29 cellular contexts compared by ENCODE assay signal in the genomic region with DNA sequence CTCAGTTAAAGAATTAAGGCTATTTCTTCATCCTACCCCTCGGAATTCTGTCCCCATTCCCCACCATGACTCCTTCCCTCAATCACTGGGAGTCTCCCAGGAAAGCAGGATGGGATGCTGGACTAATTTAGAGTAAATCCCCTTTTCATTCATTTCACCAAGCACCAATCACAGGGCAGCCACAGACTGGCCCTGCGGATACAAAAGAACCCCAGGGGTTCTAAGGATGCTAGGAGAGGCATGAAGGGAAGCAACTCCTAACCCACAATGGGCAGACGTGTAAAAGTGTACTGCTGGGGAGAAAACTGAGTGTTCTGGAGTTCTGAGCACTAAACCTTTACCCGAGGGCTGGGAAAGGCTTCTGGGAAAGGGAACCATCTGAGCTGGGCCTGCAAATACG.
"Had no signal": no experiment of that assay in that cellular context is flagged by ENCODE, and none has a peak within 500 bp of the region (broad histone marks: within the 10 kb centered on the region; RNA-seq: fewer than 3 reads in every experiment).

No MANE protein-coding gene starts in this region.

- H3K27ac ChIP-seq: breast epithelium, epithelial cell of prostate, esophagus squamous epithelium, sigmoid colon, thoracic aorta, uterus had no signal

- H3K27me3 ChIP-seq: breast epithelium, esophagus squamous epithelium, sigmoid colon, uterus had no signal

- H3K9me3 Mint-ChIP-seq: activated B cell treated with CpG ODN at 0.5 μM for 24 hours; activated CD8-positive, alpha-beta T cell treated with anti-CD3 and anti-CD28 coated beads for 36 hours; activated T-cell treated with anti-CD3 and anti-CD28 coated beads, Interleukin-2, amount 50 U/mL, for 4 hours; activated T-helper 17 cell treated with anti-CD3 and anti-CD28 coated beads, Interleukin-2, amount 50 U/mL, for 72 hours; central memory CD8-positive, alpha-beta T cell; naive B cell; stimulated activated effector memory CD8-positive, alpha-beta T cell treated with anti-CD3 and anti-CD28 coated beads, Interleukin-12 subunit alpha, Interleukin-12 subunit beta, amount 100 ng/mL, for 72 hours; stimulated activated naive CD8-positive, alpha-beta T cell treated with anti-CD3 and anti-CD28 coated beads, Interleukin-15, Interleukin-2, amounts not matched to agents 100 ng/mL and 50 ng/mL, for 24 hours; T-cell; T-helper 2 cell treated with Interferon-gamma antibody and Interleukin-4, amounts not matched to agents 5 μg/mL and 100 μg/mL, for 36 hours had no signal

- H3K9me3 ChIP-seq: breast epithelium, esophagus squamous epithelium, sigmoid colon, thoracic aorta, uterus had no signal

- H3K36me3 ChIP-seq: breast epithelium, esophagus squamous epithelium, sigmoid colon, thoracic aorta, uterus had no signal

- H3K4me3 ChIP-seq: breast epithelium, esophagus squamous epithelium, sigmoid colon, thoracic aorta, uterus had no signal

- DNase-seq: activated B cell treated with CpG ODN at 0.5 μM for 24 hours; activated CD4-positive, alpha-beta T cell treated with anti-CD3 and anti-CD28 coated beads, Interleukin-2, amount 50 U/mL, for 1 hour; activated CD8-positive, alpha-beta T cell treated with anti-CD3 and anti-CD28 coated beads for 36 hours; activated gamma-delta T cell treated with Interleukin-2 at 50 U/mL for 16 hours; activated naive CD4-positive, alpha-beta T cell treated with anti-CD3 and anti-CD28 coated beads, Interleukin-2, amount 50 U/mL, for 16 hours; activated T-cell treated with anti-CD3 and anti-CD28 coated beads, Interleukin-2, amount 50 U/mL, for 4 hours; amniotic stem cell; dermis blood vessel endothelial cell; effector CD8-positive, alpha-beta T cell; esophagus squamous epithelium; foreskin melanocyte; left cardiac atrium; left ventricle myocardium superior; mammary epithelial cell; naive B cell; sigmoid colon; stimulated activated CD4-positive, alpha-beta T cell treated with anti-CD3 and anti-CD28 coated beads, Interleukin-4, amount 100 ng/mL, for 24 hours; T-cell; trophoblast cell; uterus had no signal

- ATAC-seq: activated CD8-positive, alpha-beta T cell treated with anti-CD3 and anti-CD28 coated beads for 36 hours; activated T-cell treated with anti-CD3 and anti-CD28 coated beads, Interleukin-2, amount 50 U/mL, for 4 hours; activated T-helper 17 cell treated with anti-CD3 and anti-CD28 coated beads, Interleukin-2, amount 50 U/mL, for 72 hours; left cardiac atrium; left ventricle myocardium superior; stimulated activated effector memory CD8-positive, alpha-beta T cell treated with anti-CD3 and anti-CD28 coated beads, Interleukin-12 subunit alpha, Interleukin-12 subunit beta, amount 100 ng/mL, for 72 hours; T-cell had no signal

- H3K4me3 Mint-ChIP-seq: activated B cell treated with CpG ODN at 0.5 μM for 24 hours; activated CD8-positive, alpha-beta T cell treated with anti-CD3 and anti-CD28 coated beads for 36 hours; activated T-cell treated with anti-CD3 and anti-CD28 coated beads, Interleukin-2, amount 50 U/mL, for 4 hours; activated T-helper 17 cell treated with anti-CD3 and anti-CD28 coated beads, Interleukin-2, amount 50 U/mL, for 72 hours; central memory CD8-positive, alpha-beta T cell; stimulated activated effector memory CD8-positive, alpha-beta T cell treated with anti-CD3 and anti-CD28 coated beads, Interleukin-12 subunit alpha, Interleukin-12 subunit beta, amount 100 ng/mL, for 72 hours; T-cell; T-helper 2 cell treated with Interferon-gamma antibody and Interleukin-4, amounts not matched to agents 5 μg/mL and 100 μg/mL, for 36 hours had no signal

- H3K27me3 Mint-ChIP-seq: activated B cell treated with CpG ODN at 0.5 μM for 24 hours; activated CD8-positive, alpha-beta T cell treated with anti-CD3 and anti-CD28 coated beads for 36 hours; activated T-helper 17 cell treated with anti-CD3 and anti-CD28 coated beads, Interleukin-2, amount 50 U/mL, for 72 hours; central memory CD8-positive, alpha-beta T cell; naive B cell; stimulated activated naive CD8-positive, alpha-beta T cell treated with anti-CD3 and anti-CD28 coated beads, Interleukin-15, Interleukin-2, amounts not matched to agents 100 ng/mL and 50 ng/mL, for 24 hours; T-cell had no signal

- H3K4me1 ChIP-seq: uterus had no signal

- H3K27ac Mint-ChIP-seq: activated B cell treated with CpG ODN at 0.5 μM for 24 hours; activated CD8-positive, alpha-beta T cell treated with anti-CD3 and anti-CD28 coated beads for 36 hours; activated T-helper 17 cell treated with anti-CD3 and anti-CD28 coated beads, Interleukin-2, amount 50 U/mL, for 72 hours; progenitor cell of endocrine pancreas; stimulated activated effector memory CD8-positive, alpha-beta T cell treated with anti-CD3 and anti-CD28 coated beads, Interleukin-12 subunit alpha, Interleukin-12 subunit beta, amount 100 ng/mL, for 72 hours; stimulated activated naive CD8-positive, alpha-beta T cell treated with anti-CD3 and anti-CD28 coated beads, Interleukin-15, Interleukin-2, amounts not matched to agents 100 ng/mL and 50 ng/mL, for 24 hours; T-cell; T-helper 2 cell treated with Interferon-gamma antibody and Interleukin-4, amounts not matched to agents 5 μg/mL and 100 μg/mL, for 36 hours had no signal

- H3K36me3 Mint-ChIP-seq: naive B cell; stimulated activated effector memory CD8-positive, alpha-beta T cell treated with anti-CD3 and anti-CD28 coated beads, Interleukin-12 subunit alpha, Interleukin-12 subunit beta, amount 100 ng/mL, for 72 hours; T-cell had no signal
